22 cellular contexts compared by ENCODE assay signal in the genomic region with DNA sequence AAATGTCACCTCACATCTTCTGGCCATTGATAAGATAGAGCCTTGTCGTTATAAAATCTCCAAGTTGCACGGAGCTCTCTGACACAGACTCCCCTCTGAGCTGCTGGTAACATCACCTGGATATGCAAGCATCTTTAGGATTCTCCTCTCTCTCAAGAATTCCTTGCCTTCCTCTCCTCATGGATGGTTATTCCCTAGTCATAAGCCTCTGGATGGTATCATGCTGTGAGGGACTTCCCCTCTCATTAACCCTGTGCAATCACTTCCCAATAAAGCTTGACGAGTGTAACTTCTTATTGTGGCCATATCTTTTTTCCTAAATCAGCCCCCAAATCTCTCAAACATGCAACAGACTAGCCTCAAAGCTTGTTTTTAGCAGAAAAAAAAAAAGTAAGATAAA.
"Had no signal": no experiment of that assay in that cellular context is flagged by ENCODE, and none has a peak within 500 bp of the region (broad histone marks: within the 10 kb centered on the region; RNA-seq: fewer than 3 reads in every experiment).

No MANE protein-coding gene starts in this region.

- H3K27me3 ChIP-seq: right lobe of liver, suprapubic skin, tibial nerve had no signal

- ATAC-seq: activated CD8-positive, alpha-beta T cell treated with anti-CD3 and anti-CD28 coated beads, Interleukin-2, amount 10 ng/mL, durations not matched to agents 7 days and 5 days; activated naive CD4-positive, alpha-beta T cell treated with anti-CD3 and anti-CD28 coated beads, Interleukin-2, amount 50 U/mL, for 72 hours; right lobe of liver; stimulated activated effector memory CD8-positive, alpha-beta T cell treated with anti-CD3 and anti-CD28 coated beads, Interleukin-12 subunit alpha, Interleukin-12 subunit beta, amount 100 ng/mL, for 72 hours; stimulated activated naive CD8-positive, alpha-beta T cell treated with anti-CD3 and anti-CD28 coated beads, Interleukin-15, amount 100 ng/mL, for 72 hours; T-helper 17 cell had no signal

- H3K9me3 Mint-ChIP-seq: nephron progenitor cell had no signal

- H3K4me1 Mint-ChIP-seq: activated CD4-positive, alpha-beta T cell treated with anti-CD3 and anti-CD28 coated beads, Interleukin-2, amount 10 ng/mL, durations not matched to agents 24 days and 14 days; immature natural killer cell; stimulated activated effector memory CD8-positive, alpha-beta T cell treated with anti-CD3 and anti-CD28 coated beads, Interleukin-12 subunit alpha, Interleukin-12 subunit beta, amount 100 ng/mL, for 72 hours; stimulated activated naive CD8-positive, alpha-beta T cell treated with anti-CD3 and anti-CD28 coated beads, Interleukin-15, amount 100 ng/mL, for 72 hours; T-helper 17 cell had no signal

- H3K4me3 Mint-ChIP-seq: activated CD4-positive, alpha-beta T cell treated with anti-CD3 and anti-CD28 coated beads, Interleukin-2, amount 10 ng/mL, durations not matched to agents 24 days and 14 days; activated CD8-positive, alpha-beta T cell treated with anti-CD3 and anti-CD28 coated beads, Interleukin-2, amount 10 ng/mL, durations not matched to agents 7 days and 5 days; brain; immature natural killer cell; nephron progenitor cell; stimulated activated effector memory CD8-positive, alpha-beta T cell treated with anti-CD3 and anti-CD28 coated beads, Interleukin-12 subunit alpha, Interleukin-12 subunit beta, amount 100 ng/mL, for 72 hours; stimulated activated naive CD8-positive, alpha-beta T cell treated with anti-CD3 and anti-CD28 coated beads, Interleukin-15, amount 100 ng/mL, for 72 hours; T-helper 17 cell had no signal

- H3K27ac ChIP-seq: left ventricle myocardium inferior, right lobe of liver, skin epidermis, suprapubic skin, tibial nerve had no signal

- H3K9me3 ChIP-seq: left ventricle myocardium inferior, right lobe of liver, suprapubic skin, tibial nerve had no signal

- DNase-seq: activated CD4-positive, alpha-beta T cell treated with anti-CD3 and anti-CD28 coated beads, Interleukin-2, amount 10 ng/mL, durations not matched to agents 24 days and 14 days; activated CD8-positive, alpha-beta T cell treated with anti-CD3 and anti-CD28 coated beads, Interleukin-2, amount 10 ng/mL, durations not matched to agents 7 days and 5 days; activated gamma-delta T cell treated with Interleukin-2 at 50 U/mL for 16 hours; activated T-cell treated with anti-CD3 and anti-CD28 coated beads, Interleukin-2, amount 50 U/mL, for 1 hour; aorta; foreskin fibroblast; immature natural killer cell; left ventricle myocardium inferior; midbrain; nephron progenitor cell; occipital lobe; right lobe of liver; stimulated activated CD4-positive, alpha-beta T cell treated with anti-CD3 and anti-CD28 coated beads, Interleukin-1b, Interleukin-23, amount 100 ng/mL, for 48 hours; stimulated activated naive CD8-positive, alpha-beta T cell treated with anti-CD3 and anti-CD28 coated beads, Interleukin-15, amount 100 ng/mL, for 72 hours; SW 1271; T-helper 17 cell had no signal

- H3K27me3 Mint-ChIP-seq: activated CD4-positive, alpha-beta T cell treated with anti-CD3 and anti-CD28 coated beads, Interleukin-2, amount 10 ng/mL, durations not matched to agents 24 days and 14 days; stimulated activated naive CD8-positive, alpha-beta T cell treated with anti-CD3 and anti-CD28 coated beads, Interleukin-15, amount 100 ng/mL, for 72 hours; T-helper 17 cell had no signal

- H3K27ac Mint-ChIP-seq: activated CD4-positive, alpha-beta T cell treated with anti-CD3 and anti-CD28 coated beads, Interleukin-2, amount 10 ng/mL, durations not matched to agents 24 days and 14 days; activated CD8-positive, alpha-beta T cell treated with anti-CD3 and anti-CD28 coated beads, Interleukin-2, amount 10 ng/mL, durations not matched to agents 7 days and 5 days; activated naive CD4-positive, alpha-beta T cell treated with anti-CD3 and anti-CD28 coated beads, Interleukin-2, amount 50 U/mL, for 72 hours; brain; immature natural killer cell; nephron progenitor cell; stimulated activated effector memory CD8-positive, alpha-beta T cell treated with anti-CD3 and anti-CD28 coated beads, Interleukin-12 subunit alpha, Interleukin-12 subunit beta, amount 100 ng/mL, for 72 hours; stimulated activated naive CD8-positive, alpha-beta T cell treated with anti-CD3 and anti-CD28 coated beads, Interleukin-15, amount 100 ng/mL, for 72 hours; T-helper 17 cell had no signal

- H3K4me1 ChIP-seq: left ventricle myocardium inferior, right lobe of liver, suprapubic skin, tibial nerve had no signal

- H3K36me3 Mint-ChIP-seq: activated naive CD4-positive, alpha-beta T cell treated with anti-CD3 and anti-CD28 coated beads, Interleukin-2, amount 50 U/mL, for 72 hours; brain; immature natural killer cell; stimulated activated effector memory CD8-positive, alpha-beta T cell treated with anti-CD3 and anti-CD28 coated beads, Interleukin-12 subunit alpha, Interleukin-12 subunit beta, amount 100 ng/mL, for 72 hours had no signal

- H3K36me3 ChIP-seq: left ventricle myocardium inferior, right lobe of liver, suprapubic skin, tibial nerve had no signal

- H3K4me3 ChIP-seq: left ventricle myocardium inferior, right lobe of liver, skin epidermis, suprapubic skin, tibial nerve had no signal
